8 cellular contexts compared by ENCODE assay signal in the genomic region with DNA sequence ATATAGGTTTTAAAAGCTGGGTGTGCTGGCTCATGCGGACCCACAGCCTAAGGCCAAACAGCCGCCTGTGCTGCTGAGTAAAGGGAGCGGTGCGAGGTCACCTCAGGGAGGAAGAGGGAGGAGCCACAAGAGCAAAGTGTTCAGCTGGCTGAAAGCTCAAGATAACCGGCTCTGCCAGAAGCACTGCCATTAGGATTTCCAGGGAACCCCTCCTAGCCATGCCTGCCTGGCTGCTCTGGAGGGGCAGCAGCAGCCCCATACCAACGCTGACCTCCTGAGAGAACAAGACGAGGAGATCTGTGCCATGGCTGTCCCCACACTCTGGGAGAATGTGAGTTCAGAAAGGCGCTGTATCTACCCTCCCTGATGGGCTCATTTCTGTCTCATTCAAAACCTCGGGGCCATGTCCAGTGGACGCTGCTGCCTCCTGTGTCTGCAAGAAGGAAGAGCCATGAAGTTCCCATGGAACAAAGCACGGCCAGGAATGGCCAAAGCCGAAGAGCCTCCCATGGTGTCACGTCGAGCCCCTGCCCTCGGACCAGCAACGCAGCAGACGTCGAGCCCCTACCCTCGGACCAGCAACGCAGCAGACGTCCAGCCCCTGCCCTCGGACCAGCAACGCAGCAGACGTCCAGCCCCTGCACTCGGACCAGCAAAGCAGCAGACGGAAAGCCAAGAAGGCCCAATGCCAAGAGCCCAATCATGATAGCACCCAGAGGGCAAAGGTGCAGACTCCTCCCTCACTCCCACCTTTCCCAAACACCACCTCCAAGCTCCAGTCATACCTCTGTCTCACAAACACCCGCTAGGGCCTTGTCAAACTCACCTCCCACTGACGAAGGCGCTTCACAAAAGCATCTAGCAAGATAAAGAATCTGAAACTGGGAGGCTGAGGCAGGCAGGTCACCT.
DNase-seq lines count a peak whose midpoint lies in the region; ATAC-seq and TF ChIP-seq lines count a peak whose summit lies in the region.

No MANE protein-coding gene starts in this region.

- H3K9me3 Mint-ChIP-seq in Caco-2 (ENCODE audit: unreplicated experiment) = no peaks in the 10 kb centered on the region

- peak; percentile 95 for ATAC-seq in mucosa of descending colon
- no peak for ATAC-seq in GM21526 (IDR thresholded peaks at IDR 0.05; ENCODE audit: low FRiP score, unreplicated experiment)
- ATAC-seq in HG03432 (IDR thresholded peaks at IDR 0.05; ENCODE audit: unreplicated experiment) = no peak

- peak; percentile 69 to 73 for DNase-seq in Caco-2
- peak; percentile 35 for DNase-seq in NCI-H510A (lab: John Stamatoyannopoulos, UW)
- peak; percentile 65 for DNase-seq in choroid plexus epithelial cell (ENCODE audit: low read depth)
- DNase-seq in mucosa of descending colon = peak; percentile 73 to 76 (median 74)
- no peak for DNase-seq in DMS79 treated with DMSO at 0.1 percent for 48 hours (lab: John Stamatoyannopoulos, UW)
- DNase-seq in OCI-M2 (lab: John Stamatoyannopoulos, UW; ENCODE audit: unreplicated experiment) = no peak

- no peaks in the 10 kb centered on the region for H3K27me3 ChIP-seq in Caco-2 (replicated peaks; ENCODE audit: control insufficient read depth, insufficient read depth, low read length)

- peak overlapping the region; percentile 61 for H3K4me3 Mint-ChIP-seq in Caco-2 (ENCODE audit: unreplicated experiment)

- H3K36me3 ChIP-seq in Caco-2 (ENCODE audit: control insufficient read depth, insufficient read depth, low read length) (no peaks in the 10 kb centered on the region), mucosa of descending colon (ENCODE audit: low read depth) (no peaks in the 10 kb centered on the region)

- H3K4me1 ChIP-seq in Caco-2 (peaks cover 23% of the 10 kb centered on the region), mucosa of descending colon (ENCODE audit: low read depth) (peaks cover 32% of the 10 kb centered on the region)

- CTCF ChIA-PET in Caco-2 (lab: Charles Lee) = interaction anchor here (0.6 to 0.7 kb wide), 5 partner anchors 19 to 61 kb away, joined by 3 to 4 read pairs (median 3); no protein-coding TSS in a partner anchor

- peaks cover 52% of the 10 kb centered on the region for H3K4me1 Mint-ChIP-seq in Caco-2 (ENCODE audit: low read depth, unreplicated experiment)

- H3K4me3 ChIP-seq in Caco-2 (ENCODE audit: low read depth, low read length) (no peak overlapping the region), choroid plexus epithelial cell (ENCODE audit: low read depth, low read length) (no peak overlapping the region), mucosa of descending colon (no peak overlapping the region)

- peak overlapping the region; percentile 90 for H3K27ac Mint-ChIP-seq in Caco-2 (ENCODE audit: unreplicated experiment)

- H3K9me3 ChIP-seq in Caco-2 (no peaks in the 10 kb centered on the region), mucosa of descending colon (no peaks in the 10 kb centered on the region)

- no peaks in the 10 kb centered on the region for H3K27me3 Mint-ChIP-seq in Caco-2 (ENCODE audit: insufficient read depth, unreplicated experiment)

- BruUV-seq in Caco-2 (replicated peaks; lab: Mats Ljungman, UMichigan) = no TSS peak

- POLR2A ChIA-PET in Caco-2 (lab: Charles Lee) = no interaction called here

- intact Hi-C loops in Caco-2 (cut with micrococcal nuclease; ENCODE audit: unreplicated experiment) (loop anchor here (2.0 kb wide), 1 partner anchor 39 kb away; no protein-coding TSS in a partner anchor), mucosa of descending colon (cut with DNase I, micrococcal nuclease) (no loop called here)

- TF ChIP-seq CTCF in Caco-2 (IDR thresholded peaks at IDR 0.05; ENCODE audit: insufficient read depth in 1 of 2, low read depth in 1 of 2, low read length in 1 of 2, severe bottlenecking in 1 of 2, unreplicated experiment in 1 of 2) (peak in 1 of 2 experiments; percentile 39), choroid plexus epithelial cell (conservative IDR thresholded peaks at IDR 0.05; ENCODE audit: low read depth, low read length) (peak; percentile 33), mucosa of descending colon (IDR thresholded peaks at IDR 0.05) (no peak)

- peaks cover 91% of the 10 kb centered on the region for H3K36me3 Mint-ChIP-seq in Caco-2 (ENCODE audit: insufficient read depth, unreplicated experiment)

Comparison
In these comparisons a context has a peak if more than half of its experiments do, and no peak if none do; other contexts are left out.
1. DNase-seq: peak in Caco-2 (2 of 2), NCI-H510A (single experiment), choroid plexus epithelial cell (single experiment) and mucosa of descending colon (3 of 3); none in DMS79 treated with DMSO at 0.1 percent for 48 hours (single experiment) and OCI-M2 (single experiment).